Comparison of ENCODE assay signal across 26 cellular contexts in genomic region chr4:61661960-61662359, GRCh38.
"Had no signal": no experiment of that assay in that cellular context is flagged by ENCODE, and none has a peak within 500 bp of the region (broad histone marks: within the 10 kb centered on the region; RNA-seq: fewer than 3 reads in every experiment).

No MANE protein-coding gene starts in this region.

- H3K4me3 ChIP-seq: ascending aorta, breast epithelium, cardiac muscle cell, colonic mucosa had no signal

- DNase-seq: activated CD4-positive, alpha-beta memory T cell treated with anti-CD3 and anti-CD28 coated beads for 36 hours; activated CD4-positive, alpha-beta T cell treated with anti-CD3 and anti-CD28 coated beads for 36 hours; activated CD4-positive, alpha-beta T cell treated with anti-CD3 and anti-CD28 coated beads, Interleukin-2, amount 10 ng/mL, durations not matched to agents 24 days and 14 days; activated CD4-positive, CD25-positive, alpha-beta regulatory T cell; activated CD4-positive, CD25-positive, alpha-beta regulatory T cell treated with anti-CD3 and anti-CD28 coated beads, Interleukin-2, amount 50 U/mL, for 72 hours; activated CD8-positive, alpha-beta memory T cell treated with anti-CD3 and anti-CD28 coated beads, Interleukin-2, amount 10 ng/mL, durations not matched to agents 7 days and 5 days; activated CD8-positive, alpha-beta memory T cell treated with anti-CD3 and anti-CD28 coated beads, Interleukin-2, amount 50 U/mL, for 4 hours; activated CD8-positive, alpha-beta T cell treated with anti-CD3 and anti-CD28 coated beads, Interleukin-2, amount 10 ng/mL, durations not matched to agents 7 days and 5 days; activated gamma-delta T cell; activated naive CD4-positive, alpha-beta T cell; activated naive CD4-positive, alpha-beta T cell treated with anti-CD3 and anti-CD28 coated beads, Interleukin-2, amount 10 ng/mL, durations not matched to agents 7 days and 5 days; activated naive CD8-positive, alpha-beta T cell treated with anti-CD3 and anti-CD28 coated beads, Interleukin-2, amount 10 ng/mL, durations not matched to agents 7 days and 5 days; activated T-cell treated with anti-CD3 and anti-CD28 coated beads, Interleukin-2, amount 50 U/mL, for 1 hour; activated T-cell treated with anti-CD3 and anti-CD28 coated beads, Interleukin-2, amount 50 U/mL, for 48 hours; colonic mucosa; effector memory CD4-positive, alpha-beta T cell; endodermal cell; foreskin fibroblast; T-helper 1 cell; T-helper 17 cell; T1000 had no signal

- H3K27ac ChIP-seq: ascending aorta, breast epithelium, cardiac muscle cell, colonic mucosa had no signal

- H3K4me1 ChIP-seq: ascending aorta, breast epithelium, colonic mucosa had no signal

- ATAC-seq: activated CD4-positive, alpha-beta T cell treated with anti-CD3 and anti-CD28 coated beads for 36 hours; activated CD8-positive, alpha-beta memory T cell treated with anti-CD3 and anti-CD28 coated beads, Interleukin-2, amount 10 ng/mL, durations not matched to agents 7 days and 5 days; activated CD8-positive, alpha-beta T cell treated with anti-CD3 and anti-CD28 coated beads, Interleukin-2, amount 10 ng/mL, durations not matched to agents 7 days and 5 days; activated naive CD4-positive, alpha-beta T cell treated with anti-CD3 and anti-CD28 coated beads, Interleukin-2, amount 50 U/mL, for 72 hours; esophagus mucosa; T-helper 17 cell had no signal

- H3K9me3 ChIP-seq: ascending aorta, colonic mucosa had no signal

- H3K36me3 ChIP-seq: ascending aorta, breast epithelium, cardiac muscle cell, colonic mucosa had no signal

- H3K27me3 ChIP-seq: ascending aorta, breast epithelium, cardiac muscle cell, colonic mucosa had no signal
